In the genomic region with DNA sequence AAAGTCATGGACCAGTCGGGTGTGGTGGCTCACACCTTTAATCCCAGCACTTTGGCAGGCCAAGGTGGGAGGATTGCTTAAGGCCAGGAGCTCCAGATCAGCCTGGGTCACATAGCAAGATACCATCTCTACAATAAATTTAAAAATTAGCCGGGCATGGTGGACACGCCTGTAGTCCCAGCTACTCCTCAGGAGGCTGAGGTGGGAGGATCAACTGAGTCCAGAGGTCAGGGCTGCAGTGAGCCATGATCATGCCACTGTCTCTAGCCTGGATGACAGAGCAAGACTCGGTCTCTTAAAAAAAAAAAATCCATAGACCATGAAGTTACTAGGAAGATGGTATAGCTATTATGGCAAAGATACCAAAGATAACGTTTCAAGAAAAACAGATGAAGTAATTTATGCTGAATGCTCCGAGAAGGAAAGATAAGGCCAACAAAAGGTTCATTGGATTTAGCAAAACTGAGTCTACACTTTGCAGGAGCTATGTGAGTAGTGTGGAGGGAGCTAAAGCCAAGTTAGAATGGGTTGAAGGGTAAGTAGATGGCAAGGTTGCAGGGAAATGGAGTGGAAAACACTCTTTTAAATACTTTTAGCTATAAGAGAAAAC, we compare ENCODE assay signal across 20 cellular contexts. TPM values are rescaled to one million over a fixed set of nuclear protein-coding genes. Genes with fewer than 3 reads are reported as not detected.
A peak's percentile ranks its signal among the peaks of the same experiment; 100 is the strongest.
DNase-seq lines count a peak whose midpoint lies in the region; ATAC-seq, FAIRE-seq and TF ChIP-seq lines count a peak whose summit lies in the region.
"Had no signal": no experiment of that assay in that cellular context is flagged by ENCODE, and none has a peak within 500 bp of the region (broad histone marks: within the 10 kb centered on the region; RNA-seq: fewer than 3 reads in every experiment).

No MANE protein-coding gene starts in this region.

- H3K14ac ChIP-seq in IMR-90 (replicated peaks; ENCODE audit: low read depth, low read length) = peak overlapping the region; percentile 68

- H3K4me1 Mint-ChIP-seq in mesothelial cell of epicardium = peaks cover 17% of the 10 kb centered on the region
- H3K4me1 Mint-ChIP-seq: endodermal cell, H9 had no signal

- H3K23ac ChIP-seq in IMR-90 (ENCODE audit: low read depth, low read length) = peak overlapping the region; percentile 63; the same call in 1 of the 2 replicates

- H3K9ac ChIP-seq in IMR-90 (ENCODE audit: low read depth, low read length) = no peak overlapping the region
- no peak overlapping the region for H3K9ac ChIP-seq in GM12878 (ENCODE audit: control insufficient read depth, insufficient read depth, low read length)

- H3K27ac Mint-ChIP-seq in mesothelial cell of epicardium = peak overlapping the region; percentile 89
- H3K27ac Mint-ChIP-seq: activated CD4-positive, alpha-beta T cell treated with anti-CD3 and anti-CD28 coated beads for 36 hours; endodermal cell; memory B cell; stimulated activated memory B cell treated with anti-CD40 and anti-IgM and Interleukin-4, amounts not matched to agents 10 μg/mL and 1 μg/mL and 100 μg/mL, for 72 hours had no signal

- peak overlapping the region; percentile 72; the same call in 2 of the 3 replicates for H2BK15ac ChIP-seq in IMR-90 (ENCODE audit: low read depth, low read length)

- H3K27ac ChIP-seq in ACC112 (ENCODE audit: low read depth, low read length) (peak overlapping the region; percentile 90), IMR-90 (ENCODE audit: insufficient read depth, low read length) (no peak overlapping the region), GM12878 (ENCODE audit: control insufficient read depth, insufficient read depth) (no peak overlapping the region)

- no peak for TF ChIP-seq RAD21 in IMR-90 (IDR thresholded peaks at IDR 0.05; ENCODE audit: low read length)
- TF ChIP-seq RAD21 in GM12878 (IDR thresholded peaks at IDR 0.05; ENCODE audit: insufficient read depth, low read depth, low read length) = no peak

- ATAC-seq in IMR-90 (ENCODE audit: low read depth) (no peak), GM12878 (no peak), GM21723 (IDR thresholded peaks at IDR 0.05; ENCODE audit: unreplicated experiment) (no peak)
- ATAC-seq: activated CD4-positive, alpha-beta T cell treated with anti-CD3 and anti-CD28 coated beads for 36 hours; stimulated activated memory B cell treated with anti-CD40 and anti-IgM and Interleukin-4, amounts not matched to agents 10 μg/mL and 1 μg/mL and 100 μg/mL, for 72 hours had no signal

- peaks cover 7% of the 10 kb centered on the region for H3K9me1 ChIP-seq in IMR-90 (ENCODE audit: insufficient read depth, low read length)

- peak overlapping the region; percentile 24; the same call in 1 of the 2 replicates for H4K91ac ChIP-seq in IMR-90 (ENCODE audit: insufficient read depth, low read depth, low read length)

- SMC1A ChIA-PET in GM12878 (lab: Charles Lee; ENCODE audit: uncharacterized antibody, unreplicated experiment) = interaction anchor here (0.6 to 2.0 kb wide), 10 partner anchors 9 to 463 kb away, joined by 3 to 6 read pairs (median 3); no protein-coding TSS in a partner anchor

- peaks cover 17 to 51% of the 10 kb centered on the region in 2 experiments for H3K79me1 ChIP-seq in IMR-90 (ENCODE audit: low read depth in 1 of 2, low read length in 2 of 2)

- no peak overlapping the region for H3K4me3 Mint-ChIP-seq in mesothelial cell of epicardium
- H3K4me3 Mint-ChIP-seq: activated CD4-positive, alpha-beta T cell treated with anti-CD3 and anti-CD28 coated beads for 36 hours; endodermal cell; H9; memory B cell; stimulated activated memory B cell treated with anti-CD40 and anti-IgM and Interleukin-4, amounts not matched to agents 10 μg/mL and 1 μg/mL and 100 μg/mL, for 72 hours had no signal

- H4K5ac ChIP-seq in IMR-90 (ENCODE audit: low read depth, low read length) = peak overlapping the region; percentile 45; the same call in 1 of the 2 replicates

- dilution Hi-C loops in IMR-90 (cut with HindIII; ENCODE audit: low sequenced_read_pairs, unreplicated experiment) = no loop called here

- peak overlapping the region; percentile 84 for H2BK5ac ChIP-seq in IMR-90 (ENCODE audit: low read depth, low read length, poor library complexity, severe bottlenecking)

- BruUV-seq in IMR-90 (replicated peaks; lab: Mats Ljungman, UMichigan) (no TSS peak), GM12878 (replicated peaks; lab: Mats Ljungman, UMichigan) (no TSS peak)

- no peak for FAIRE-seq in GM12878 (lab: Jason Lieb, UNC)

- H3K9me3 ChIP-seq in IMR-90 (ENCODE audit: control insufficient read depth, insufficient read depth, low read length) = no peaks in the 10 kb centered on the region
- H3K9me3 ChIP-seq in GM12878 (replicated peaks; ENCODE audit: control insufficient read depth, insufficient read depth, low read length) = peaks cover 4% of the 10 kb centered on the region; the same call in 2 of the 3 replicates
- H3K9me3 ChIP-seq: tibial artery had no signal

- TF ChIP-seq EP300 in GM12878 (IDR thresholded peaks at IDR 0.05; ENCODE audit: borderline replicate concordance in 1 of 2, control insufficient read depth in 1 of 2, low read depth in 2 of 2, low read length in 2 of 2) = no peak

- H2BK120ac ChIP-seq in IMR-90 (ENCODE audit: low read depth, low read length) = peak overlapping the region; percentile 58

- TF ChIP-seq CTCF in IMR-90 (conservative IDR thresholded peaks at IDR 0.05; ENCODE audit: low read depth, low read length) (no peak), GM12878 (IDR thresholded peaks at IDR 0.05 in 2 of 3, conservative IDR thresholded peaks at IDR 0.05 in 1 of 3; ENCODE audit: control insufficient read depth in 2 of 3, extremely low read depth in 1 of 3, insufficient read depth in 1 of 3, low read depth in 3 of 3, low read length in 3 of 3) (no peak), mesothelial cell of epicardium (IDR thresholded peaks at IDR 0.05; ENCODE audit: unreplicated experiment) (no peak)

- peak overlapping the region in 1 of 2 experiments; percentile 47; a peak in 2 of 4 replicates for H4K8ac ChIP-seq in IMR-90 (ENCODE audit: low read depth in 2 of 2, low read length in 2 of 2)

- H3K4ac ChIP-seq in IMR-90 (ENCODE audit: low read depth, low read length) = peak overlapping the region; percentile 58

- peaks cover 7% of the 10 kb centered on the region for H3K9me3 Mint-ChIP-seq in mesothelial cell of epicardium
- H3K9me3 Mint-ChIP-seq: H9, memory B cell had no signal

- CTCF ChIA-PET in IMR-90 (lab: Yijun Ruan, JAX) = interaction anchor here (0.8 to 1.1 kb wide), 2 partner anchors 12 to 35 kb away, joined by 3 read pairs; no protein-coding TSS in a partner anchor
- CTCF ChIA-PET in GM12878 (lab: Yijun Ruan, JAX) = interaction anchor here (0.7 to 1.4 kb wide), 4 partner anchors 8 to 17 kb away, joined by 3 to 5 read pairs (median 4); partner anchors contain the start of gene TRIM37

- peak overlapping the region; percentile 67; the same call in 1 of the 2 replicates for H2BK20ac ChIP-seq in IMR-90 (ENCODE audit: low read depth, low read length)

- H3K56ac ChIP-seq in IMR-90 (ENCODE audit: extremely low read depth, insufficient read depth, low read length) = no peak overlapping the region

- peaks cover 15% of the 10 kb centered on the region for H3K36me3 Mint-ChIP-seq in mesothelial cell of epicardium

- H3K79me2 ChIP-seq in ACC112 (ENCODE audit: control insufficient read depth, insufficient read depth, low read length, unreplicated experiment) (peaks cover 48% of the 10 kb centered on the region), GM12878 (ENCODE audit: control insufficient read depth, insufficient read depth, low read length) (peaks cover 19% of the 10 kb centered on the region)

- 0 out of 2 replicates have a peak overlapping the region, but pooled peaks have one; percentile 17 for H3K18ac ChIP-seq in IMR-90 (ENCODE audit: low read depth, low read length)

- WGBS in IMR-90 (ENCODE audit: extremely low coverage in 2 of 2, insufficient read length in 1 of 2), 2 experiments = 76% methylated on average over 2 of the region's 6 CpGs; no CpG with 5 or more reads in 1 of the 2 experiments
- WGBS in GM12878 (ENCODE audit: insufficient coverage, insufficient replicate concordance, low lambda C conversion rate, missing lambda C conversion rate) = 91% methylated on average over 6 of the region's 6 CpGs

- no peak overlapping the region for H3K4me2 ChIP-seq in IMR-90 (ENCODE audit: low read depth, low read length)
- no peak overlapping the region for H3K4me2 ChIP-seq in GM12878 (ENCODE audit: control insufficient read depth, insufficient read depth)

- no peaks in the 10 kb centered on the region for H3K27me3 Mint-ChIP-seq in mesothelial cell of epicardium (ENCODE audit: low read depth)
- H3K27me3 Mint-ChIP-seq: activated CD4-positive, alpha-beta T cell treated with anti-CD3 and anti-CD28 coated beads for 36 hours; memory B cell; stimulated activated memory B cell treated with anti-CD40 and anti-IgM and Interleukin-4, amounts not matched to agents 10 μg/mL and 1 μg/mL and 100 μg/mL, for 72 hours had no signal

- H2AFZ ChIP-seq in ACC112 (ENCODE audit: low read length, unreplicated experiment) = no peak overlapping the region
- no peak overlapping the region for H2AFZ ChIP-seq in IMR-90 (replicated peaks; ENCODE audit: low read length, poor library complexity)
- H2AFZ ChIP-seq in GM12878 (ENCODE audit: control insufficient read depth, low read depth, low read length) = no peak overlapping the region

- POLR2A ChIA-PET in IMR-90 (lab: Charles Lee; ENCODE audit: unreplicated experiment) (no interaction called here), GM12878 (lab: Charles Lee) (interaction anchor here (0.5 to 1.1 kb wide), 3 partner anchors 7 to 13 kb away, joined by 3 to 5 read pairs (median 3); partner anchors contain the start of gene TRIM37)

- peaks cover 26% of the 10 kb centered on the region for H3K36me3 ChIP-seq in ACC112 (ENCODE audit: insufficient read depth, low read length)
- H3K36me3 ChIP-seq in IMR-90 (ENCODE audit: control insufficient read depth, insufficient read depth, low read length) = 0 out of 2 replicates have a peak, but pooled peaks cover 2% of the 10 kb centered on the region
- peaks cover 0 to 3% of the 10 kb centered on the region in 2 experiments; a peak in 1 of 4 replicates for H3K36me3 ChIP-seq in GM12878 (ENCODE audit: control insufficient read depth in 2 of 2, insufficient read depth in 2 of 2, low read length in 1 of 2)

- peak overlapping the region; percentile 90; the same call in 1 of the 2 replicates for H2AK5ac ChIP-seq in IMR-90 (ENCODE audit: low read depth, low read length)

- intact Hi-C loops in IMR-90 (cut with micrococcal nuclease) = loop anchor here (5.0 kb wide), 1 partner anchor 43 kb away; no protein-coding TSS in a partner anchor
- intact Hi-C loops in GM12878 (cut with micrococcal nuclease; ENCODE audit: unreplicated experiment) = no loop called here

- H3K4me1 ChIP-seq in ACC112 (ENCODE audit: control insufficient read depth, insufficient read depth, low read length, unreplicated experiment) (peaks cover 27% of the 10 kb centered on the region), IMR-90 (ENCODE audit: control insufficient read depth, insufficient read depth, low read length) (peaks cover 10% of the 10 kb centered on the region), GM12878 (ENCODE audit: control insufficient read depth, insufficient read depth, low read length) (peaks cover 9% of the 10 kb centered on the region)

- in situ Hi-C loops in IMR-90 (cut with MboI; ENCODE audit: low sequenced_read_pairs) (no loop called here), GM12878 (cut with MboI) (no loop called here), G401 (cut with HindIII; ENCODE audit: low sequenced_read_pairs) (no loop called here)

- DNase-seq in IMR-90 (no peak), GM12878 (ENCODE audit: low read depth, low spot score) (no peak), mesothelial cell of epicardium (ENCODE audit: low spot score in 2 of 2, unreplicated experiment in 2 of 2) (no peak), pons (ENCODE audit: low spot score) (no peak), Ammon's horn (ENCODE audit: low spot score) (no peak), G401 (ENCODE audit: low spot score) (no peak)
- DNase-seq: activated CD4-positive, alpha-beta T cell treated with anti-CD3 and anti-CD28 coated beads for 36 hours; activated gamma-delta T cell; EL; endodermal cell; H9; KBM-7; NCI-H1048; NCI-H2107; NCI-H524 treated with DMSO at 0.1 percent for 48 hours; tibial artery had no signal

- no peak overlapping the region for H2AK9ac ChIP-seq in IMR-90 (replicated peaks; ENCODE audit: low read depth, low read length, poor library complexity)

- H3K27me3 ChIP-seq in ACC112 (ENCODE audit: insufficient read depth, low read length) = no peaks in the 10 kb centered on the region
- no peaks in the 10 kb centered on the region for H3K27me3 ChIP-seq in IMR-90 (ENCODE audit: control insufficient read depth, insufficient read depth, low read length)
- no peaks in the 10 kb centered on the region for H3K27me3 ChIP-seq in GM12878 (replicated peaks in 1 of 2; ENCODE audit: control insufficient read depth in 2 of 2, insufficient read depth in 2 of 2, low read length in 1 of 2)
- H3K27me3 ChIP-seq: tibial artery had no signal

- RAD21 ChIA-PET in GM12878 (lab: Charles Lee; ENCODE audit: unreplicated experiment) = interaction anchor here (2.4 kb wide), 1 partner anchor 11 kb away, joined by 11 read pairs; the partner anchor contains the start of gene TRIM37

- H4K20me1 ChIP-seq in IMR-90 (ENCODE audit: insufficient read depth, low read length) = peaks cover 5% of the 10 kb centered on the region
- H4K20me1 ChIP-seq in GM12878 (ENCODE audit: control insufficient read depth, insufficient read depth) = no peaks in the 10 kb centered on the region

- H3K4me3 ChIP-seq in ACC112 (ENCODE audit: low read depth, low read length) (no peak overlapping the region), IMR-90 (ENCODE audit: insufficient read depth, low read depth, low read length) (no peak overlapping the region), GM12878 (no peak overlapping the region)
- H3K4me3 ChIP-seq: tibial artery had no signal

- TF ChIP-seq POLR2A in IMR-90 (IDR thresholded peaks at IDR 0.05; ENCODE audit: low read depth, low read length) (no peak), GM12878 (IDR thresholded peaks at IDR 0.05; ENCODE audit: low read depth, low read length) (no peak)

RNA-seq across cellular contexts. Expression of gene TRIM37, which starts 11.7 kb away (rescaled TPM):
- total RNA-seq in IMR-90 (2012; rRNA removed) (24.9 and 33.1 TPM in 2 replicates), GM12878 (2014; rRNA removed) (17.7 and 19.7 TPM in 2 replicates), GM12878 (2014; rRNA removed; fragmentation: Illumina TruSeq; extraction: Trizol) (19.4 and 19.7 TPM in 2 replicates), GM12878 (2021) (17.9 and 20.6 TPM in 2 replicates), mesothelial cell of epicardium (23.0 to 25.3 TPM (median 24.4 TPM) in 3 replicates)
- polyA plus RNA-seq in IMR-90 (2012; rRNA removed) (9.4 and 12.1 TPM in 2 replicates), GM12878 (2011; rRNA removed) (18.6 and 24.4 TPM in 2 replicates), GM12878 (2014; fragmentation: Illumina TruSeq; extraction: Trizol) (16.4 and 21.2 TPM in 2 replicates), GM12878 (2014; fragmentation: Nextera tagmentation; extraction: Ambion mirVana) (1 to 10 TPM; 4.8 to 6.7 TPM), GM12878 (2014; rRNA removed) (11.7 and 13.3 TPM in 2 replicates), GM12878 (2016; fragmentation: Nextera tagmentation; extraction: Ambion mirVana) (10 to 100 TPM; 18.6 to 19.6 TPM)
- 3.0 and 5.6 TPM in 2 replicates for polyA plus RNA-seq in IMR-90 (2012; cell fraction: cytosol; rRNA removed)
- 3.1 and 12.9 TPM in 2 replicates for polyA plus RNA-seq in IMR-90 (2012; cell fraction: nucleus; rRNA removed; ENCODE audit: low replicate concordance)
- total RNA-seq in GM12878 (2013; cell fraction: nucleolus; rRNA removed) = 38.9 and 39.3 TPM in 2 replicates
- 8.1 TPM for polyA plus RNA-seq in GM12878 (2011; ENCODE audit: low read depth)
- 8.0 and 8.8 TPM in 2 replicates for polyA plus RNA-seq in GM12878 (2011; cell fraction: cytosol; rRNA removed)
- 15.6 and 48.8 TPM in 2 replicates for polyA plus RNA-seq in GM12878 (2011; cell fraction: nucleus; rRNA removed)
- polyA plus RNA-seq in GM12878 (2012) = 6.8 and 7.0 TPM in 2 replicates
- polyA minus RNA-seq in GM12878 (2011; rRNA and poly(A)+ RNA removed) = 23.4 and 46.4 TPM in 2 replicates
- polyA minus RNA-seq in GM12878 (2011; cell fraction: cytosol; rRNA and poly(A)+ RNA removed) = 6.5 and 14.7 TPM in 2 replicates
- polyA minus RNA-seq in GM12878 (2011; cell fraction: nucleus; rRNA and poly(A)+ RNA removed) = 33.1 and 38.7 TPM in 2 replicates
- total RNA-seq in G401 (2014; rRNA removed; shearing (Covaris generic)) = 34.1 and 36.6 TPM in 2 replicates

RNA-seq across cellular contexts. Expression of gene SKA2, which starts 60.0 kb away (rescaled TPM):
- 38.7 and 78.6 TPM in 2 replicates for total RNA-seq in IMR-90 (2012; rRNA removed)
- polyA plus RNA-seq in IMR-90 (2012; rRNA removed) = 21.3 and 30.4 TPM in 2 replicates
- 5.0 and 6.5 TPM in 2 replicates for polyA plus RNA-seq in IMR-90 (2012; cell fraction: cytosol; rRNA removed)
- polyA plus RNA-seq in IMR-90 (2012; cell fraction: nucleus; rRNA removed; ENCODE audit: low replicate concordance) = 0.46 and 4.2 TPM in 2 replicates
- total RNA-seq in GM12878 (2013; cell fraction: nucleolus; rRNA removed) = 9.8 and 11.1 TPM in 2 replicates
- total RNA-seq in GM12878 (2014; rRNA removed) = 57.8 and 59.5 TPM in 2 replicates
- total RNA-seq in GM12878 (2014; rRNA removed; fragmentation: Illumina TruSeq; extraction: Trizol) = 123 and 131 TPM in 2 replicates
- 65.9 and 66.8 TPM in 2 replicates for total RNA-seq in GM12878 (2021)
- polyA plus RNA-seq in GM12878 (2011; ENCODE audit: low read depth) = 63.5 TPM
- polyA plus RNA-seq in GM12878 (2011; rRNA removed) = 40.3 and 72.1 TPM in 2 replicates
- 14.0 and 17.8 TPM in 2 replicates for polyA plus RNA-seq in GM12878 (2011; cell fraction: cytosol; rRNA removed)
- 8.0 and 8.6 TPM in 2 replicates for polyA plus RNA-seq in GM12878 (2011; cell fraction: nucleus; rRNA removed)
- 56.2 and 87.0 TPM in 2 replicates for polyA plus RNA-seq in GM12878 (2012)
- polyA plus RNA-seq in GM12878 (2014; fragmentation: Illumina TruSeq; extraction: Trizol) = 137 and 168 TPM in 2 replicates
- polyA plus RNA-seq in GM12878 (2014; fragmentation: Nextera tagmentation; extraction: Ambion mirVana) = 100 to 1,000 TPM; 110 to 114 TPM
- 71.4 and 82.5 TPM in 2 replicates for polyA plus RNA-seq in GM12878 (2014; rRNA removed)
- polyA plus RNA-seq in GM12878 (2016; fragmentation: Nextera tagmentation; extraction: Ambion mirVana) = 100 to 1,000 TPM; 124 to 133 TPM
- 14.1 and 15.5 TPM in 2 replicates for polyA minus RNA-seq in GM12878 (2011; rRNA and poly(A)+ RNA removed)
- 9.5 and 12.6 TPM in 2 replicates for polyA minus RNA-seq in GM12878 (2011; cell fraction: cytosol; rRNA and poly(A)+ RNA removed)
- 6.2 and 18.9 TPM in 2 replicates for polyA minus RNA-seq in GM12878 (2011; cell fraction: nucleus; rRNA and poly(A)+ RNA removed)
- 59.6 to 64.0 TPM (median 61.7 TPM) in 3 replicates for total RNA-seq in mesothelial cell of epicardium
- total RNA-seq in G401 (2014; rRNA removed; shearing (Covaris generic)) = 163 and 181 TPM in 2 replicates
